ENCODE assay signal across 1 cellular context in the genomic region with DNA sequence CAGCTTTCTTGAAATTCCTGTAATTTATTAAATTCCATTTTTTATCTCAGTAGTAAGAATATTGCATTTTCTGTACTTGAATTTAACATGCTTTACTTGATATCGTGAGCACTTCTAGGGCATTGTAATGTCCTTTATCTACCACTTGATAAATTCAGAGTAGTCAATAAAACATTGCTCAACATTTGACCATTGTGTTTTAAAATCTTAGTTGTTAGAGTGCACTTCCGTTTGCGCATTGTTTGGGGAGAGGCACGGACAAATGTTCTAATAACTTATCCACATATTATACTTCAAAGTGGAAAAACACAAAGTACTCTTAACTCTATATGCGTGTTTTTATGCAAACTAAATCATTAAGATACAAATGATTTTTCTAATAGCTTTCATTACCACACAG.
TF ChIP-seq lines count a peak whose summit lies in the region.

No MANE protein-coding gene starts in this region.

TF ChIP-seq in H1, 55 proteins besides CTCF, POLR2A, EP300 and RAD21 (continued from another document):
- TF ChIP-seq ASH2L (IDR thresholded peaks at IDR 0.05; ENCODE audit: low read length): no peak
- no peak for TF ChIP-seq TCF12 (IDR thresholded peaks at IDR 0.05; ENCODE audit: low read depth, low read length)
- TF ChIP-seq KDM4A (IDR thresholded peaks at IDR 0.05; ENCODE audit: low read depth, low read length, severe bottlenecking): no peak
- no peak for TF ChIP-seq JUND (IDR thresholded peaks at IDR 0.05; ENCODE audit: low read length)
- no peak for TF ChIP-seq TBP (IDR thresholded peaks at IDR 0.05; ENCODE audit: low read depth, low read length)
- TF ChIP-seq YY1 (IDR thresholded peaks at IDR 0.05; ENCODE audit: low read depth, low read length): no peak
- no peak for TF ChIP-seq EGR1 (IDR thresholded peaks at IDR 0.05; ENCODE audit: borderline replicate concordance, low read depth, low read length)
- no peak for TF ChIP-seq SRF (IDR thresholded peaks at IDR 0.05; ENCODE audit: low read depth, low read length)
- no peak for TF ChIP-seq SIRT6 (IDR thresholded peaks at IDR 0.05; ENCODE audit: low read length)
- no peak for TF ChIP-seq POU5F1 (IDR thresholded peaks at IDR 0.05; ENCODE audit: low read depth, low read length)
- no peak for TF ChIP-seq SIN3A (conservative IDR thresholded peaks at IDR 0.05 in 1 of 2, IDR thresholded peaks at IDR 0.05 in 1 of 2; ENCODE audit: low read depth in 1 of 2, low read length in 2 of 2)
- TF ChIP-seq KDM5A (IDR thresholded peaks at IDR 0.05; ENCODE audit: low read length): no peak
- TF ChIP-seq FOSL1 (IDR thresholded peaks at IDR 0.05; ENCODE audit: insufficient read depth, low read depth, low read length): no peak
- TF ChIP-seq, protein P1, sequence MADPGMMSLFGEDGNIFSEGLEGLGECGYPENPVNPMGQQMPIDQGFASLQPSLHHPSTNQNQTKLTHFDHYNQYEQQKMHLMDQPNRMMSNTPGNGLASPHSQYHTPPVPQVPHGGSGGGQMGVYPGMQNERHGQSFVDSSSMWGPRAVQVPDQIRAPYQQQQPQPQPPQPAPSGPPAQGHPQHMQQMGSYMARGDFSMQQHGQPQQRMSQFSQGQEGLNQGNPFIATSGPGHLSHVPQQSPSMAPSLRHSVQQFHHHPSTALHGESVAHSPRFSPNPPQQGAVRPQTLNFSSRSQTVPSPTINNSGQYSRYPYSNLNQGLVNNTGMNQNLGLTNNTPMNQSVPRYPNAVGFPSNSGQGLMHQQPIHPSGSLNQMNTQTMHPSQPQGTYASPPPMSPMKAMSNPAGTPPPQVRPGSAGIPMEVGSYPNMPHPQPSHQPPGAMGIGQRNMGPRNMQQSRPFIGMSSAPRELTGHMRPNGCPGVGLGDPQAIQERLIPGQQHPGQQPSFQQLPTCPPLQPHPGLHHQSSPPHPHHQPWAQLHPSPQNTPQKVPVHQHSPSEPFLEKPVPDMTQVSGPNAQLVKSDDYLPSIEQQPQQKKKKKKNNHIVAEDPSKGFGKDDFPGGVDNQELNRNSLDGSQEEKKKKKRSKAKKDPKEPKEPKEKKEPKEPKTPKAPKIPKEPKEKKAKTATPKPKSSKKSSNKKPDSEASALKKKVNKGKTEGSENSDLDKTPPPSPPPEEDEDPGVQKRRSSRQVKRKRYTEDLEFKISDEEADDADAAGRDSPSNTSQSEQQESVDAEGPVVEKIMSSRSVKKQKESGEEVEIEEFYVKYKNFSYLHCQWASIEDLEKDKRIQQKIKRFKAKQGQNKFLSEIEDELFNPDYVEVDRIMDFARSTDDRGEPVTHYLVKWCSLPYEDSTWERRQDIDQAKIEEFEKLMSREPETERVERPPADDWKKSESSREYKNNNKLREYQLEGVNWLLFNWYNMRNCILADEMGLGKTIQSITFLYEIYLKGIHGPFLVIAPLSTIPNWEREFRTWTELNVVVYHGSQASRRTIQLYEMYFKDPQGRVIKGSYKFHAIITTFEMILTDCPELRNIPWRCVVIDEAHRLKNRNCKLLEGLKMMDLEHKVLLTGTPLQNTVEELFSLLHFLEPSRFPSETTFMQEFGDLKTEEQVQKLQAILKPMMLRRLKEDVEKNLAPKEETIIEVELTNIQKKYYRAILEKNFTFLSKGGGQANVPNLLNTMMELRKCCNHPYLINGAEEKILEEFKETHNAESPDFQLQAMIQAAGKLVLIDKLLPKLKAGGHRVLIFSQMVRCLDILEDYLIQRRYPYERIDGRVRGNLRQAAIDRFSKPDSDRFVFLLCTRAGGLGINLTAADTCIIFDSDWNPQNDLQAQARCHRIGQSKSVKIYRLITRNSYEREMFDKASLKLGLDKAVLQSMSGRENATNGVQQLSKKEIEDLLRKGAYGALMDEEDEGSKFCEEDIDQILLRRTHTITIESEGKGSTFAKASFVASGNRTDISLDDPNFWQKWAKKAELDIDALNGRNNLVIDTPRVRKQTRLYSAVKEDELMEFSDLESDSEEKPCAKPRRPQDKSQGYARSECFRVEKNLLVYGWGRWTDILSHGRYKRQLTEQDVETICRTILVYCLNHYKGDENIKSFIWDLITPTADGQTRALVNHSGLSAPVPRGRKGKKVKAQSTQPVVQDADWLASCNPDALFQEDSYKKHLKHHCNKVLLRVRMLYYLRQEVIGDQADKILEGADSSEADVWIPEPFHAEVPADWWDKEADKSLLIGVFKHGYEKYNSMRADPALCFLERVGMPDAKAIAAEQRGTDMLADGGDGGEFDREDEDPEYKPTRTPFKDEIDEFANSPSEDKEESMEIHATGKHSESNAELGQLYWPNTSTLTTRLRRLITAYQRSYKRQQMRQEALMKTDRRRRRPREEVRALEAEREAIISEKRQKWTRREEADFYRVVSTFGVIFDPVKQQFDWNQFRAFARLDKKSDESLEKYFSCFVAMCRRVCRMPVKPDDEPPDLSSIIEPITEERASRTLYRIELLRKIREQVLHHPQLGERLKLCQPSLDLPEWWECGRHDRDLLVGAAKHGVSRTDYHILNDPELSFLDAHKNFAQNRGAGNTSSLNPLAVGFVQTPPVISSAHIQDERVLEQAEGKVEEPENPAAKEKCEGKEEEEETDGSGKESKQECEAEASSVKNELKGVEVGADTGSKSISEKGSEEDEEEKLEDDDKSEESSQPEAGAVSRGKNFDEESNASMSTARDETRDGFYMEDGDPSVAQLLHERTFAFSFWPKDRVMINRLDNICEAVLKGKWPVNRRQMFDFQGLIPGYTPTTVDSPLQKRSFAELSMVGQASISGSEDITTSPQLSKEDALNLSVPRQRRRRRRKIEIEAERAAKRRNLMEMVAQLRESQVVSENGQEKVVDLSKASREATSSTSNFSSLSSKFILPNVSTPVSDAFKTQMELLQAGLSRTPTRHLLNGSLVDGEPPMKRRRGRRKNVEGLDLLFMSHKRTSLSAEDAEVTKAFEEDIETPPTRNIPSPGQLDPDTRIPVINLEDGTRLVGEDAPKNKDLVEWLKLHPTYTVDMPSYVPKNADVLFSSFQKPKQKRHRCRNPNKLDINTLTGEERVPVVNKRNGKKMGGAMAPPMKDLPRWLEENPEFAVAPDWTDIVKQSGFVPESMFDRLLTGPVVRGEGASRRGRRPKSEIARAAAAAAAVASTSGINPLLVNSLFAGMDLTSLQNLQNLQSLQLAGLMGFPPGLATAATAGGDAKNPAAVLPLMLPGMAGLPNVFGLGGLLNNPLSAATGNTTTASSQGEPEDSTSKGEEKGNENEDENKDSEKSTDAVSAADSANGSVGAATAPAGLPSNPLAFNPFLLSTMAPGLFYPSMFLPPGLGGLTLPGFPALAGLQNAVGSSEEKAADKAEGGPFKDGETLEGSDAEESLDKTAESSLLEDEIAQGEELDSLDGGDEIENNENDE (IDR thresholded peaks at IDR 0.05; ENCODE audit: insufficient replicate concordance, low read length): no peak
